In the genomic region with DNA sequence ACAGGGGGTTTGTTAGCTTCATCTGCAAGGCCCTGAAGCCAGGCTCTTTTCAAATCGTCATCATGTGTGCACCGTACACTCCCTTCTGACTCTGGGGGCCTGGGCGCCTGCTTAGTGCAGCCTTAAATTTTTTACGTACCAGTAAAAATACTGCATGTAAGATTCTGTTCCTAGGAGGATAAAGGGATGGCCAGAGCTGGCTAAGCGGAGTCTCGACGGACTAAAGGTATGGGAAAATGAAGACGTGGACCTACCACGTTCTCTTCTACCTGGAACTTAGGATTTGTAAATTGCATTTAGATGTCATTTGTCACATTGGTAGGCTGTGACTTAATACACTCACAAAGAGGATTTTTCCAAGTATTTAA, we compare ENCODE assay signal across 1 cellular context.
TF ChIP-seq lines count a peak whose summit lies in the region.

No MANE protein-coding gene starts in this region.

TF ChIP-seq in HepG2, 621 proteins besides CTCF, POLR2A, EP300 and RAD21 (continued from another document and continues in another):
- TF ChIP-seq RFX5 (IDR thresholded peaks at IDR 0.05; ENCODE audit: low read depth, low read length) (no peak), ZNF773 (CRISPR knock-in tag; IDR thresholded peaks at IDR 0.05; ENCODE audit: borderline replicate concordance) (no peak), ZNF367 (CRISPR knock-in tag; IDR thresholded peaks at IDR 0.05; ENCODE audit: borderline replicate concordance) (no peak), EZH2 (conservative IDR thresholded peaks at IDR 0.05; ENCODE audit: low read depth, low read length) (no peak), ZNF558 (CRISPR knock-in tag; IDR thresholded peaks at IDR 0.05; ENCODE audit: borderline replicate concordance) (no peak), ZBTB38 (CRISPR knock-in tag; IDR thresholded peaks at IDR 0.05) (peak; percentile 12), MTF1 (CRISPR knock-in tag; IDR thresholded peaks at IDR 0.05) (no peak), MED8 (CRISPR knock-in tag; IDR thresholded peaks at IDR 0.05; ENCODE audit: insufficient replicate concordance) (no peak), ZNF501 (CRISPR knock-in tag; IDR thresholded peaks at IDR 0.05) (no peak), ZNF577 (CRISPR knock-in tag; IDR thresholded peaks at IDR 0.05; ENCODE audit: borderline replicate concordance, low read depth) (no peak), HDAC6 (IDR thresholded peaks at IDR 0.05; ENCODE audit: low read depth, low read length) (no peak), DNMT1 (CRISPR knock-in tag; IDR thresholded peaks at IDR 0.05) (no peak), ZNF772 (CRISPR knock-in tag; IDR thresholded peaks at IDR 0.05) (no peak), KDM4B (CRISPR knock-in tag; IDR thresholded peaks at IDR 0.05) (no peak), NKX3-1 (CRISPR knock-in tag; IDR thresholded peaks at IDR 0.05) (no peak), ZNF326 (CRISPR knock-in tag; IDR thresholded peaks at IDR 0.05; ENCODE audit: borderline replicate concordance) (no peak), ZBTB42 (CRISPR knock-in tag; IDR thresholded peaks at IDR 0.05) (no peak), TCF12 (IDR thresholded peaks at IDR 0.05) (no peak), TCF12 (CRISPR knock-in tag; IDR thresholded peaks at IDR 0.05) (no peak), GATA4 (IDR thresholded peaks at IDR 0.05; ENCODE audit: borderline replicate concordance, low read depth) (no peak), CBX2 (IDR thresholded peaks at IDR 0.05; ENCODE audit: low read depth, low read length) (no peak), CBX2 (CRISPR knock-in tag; IDR thresholded peaks at IDR 0.05; ENCODE audit: low read depth) (no peak), CREM (IDR thresholded peaks at IDR 0.05) (no peak), CREM (CRISPR knock-in tag; IDR thresholded peaks at IDR 0.05) (no peak), SMARCC2 (IDR thresholded peaks at IDR 0.05) (no peak)
- TF ChIP-seq, protein P1, sequence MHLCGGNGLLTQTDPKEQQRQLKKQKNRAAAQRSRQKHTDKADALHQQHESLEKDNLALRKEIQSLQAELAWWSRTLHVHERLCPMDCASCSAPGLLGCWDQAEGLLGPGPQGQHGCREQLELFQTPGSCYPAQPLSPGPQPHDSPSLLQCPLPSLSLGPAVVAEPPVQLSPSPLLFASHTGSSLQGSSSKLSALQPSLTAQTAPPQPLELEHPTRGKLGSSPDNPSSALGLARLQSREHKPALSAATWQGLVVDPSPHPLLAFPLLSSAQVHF (CRISPR knock-in tag; IDR thresholded peaks at IDR 0.05), result no peak
- TF ChIP-seq, protein P2, sequence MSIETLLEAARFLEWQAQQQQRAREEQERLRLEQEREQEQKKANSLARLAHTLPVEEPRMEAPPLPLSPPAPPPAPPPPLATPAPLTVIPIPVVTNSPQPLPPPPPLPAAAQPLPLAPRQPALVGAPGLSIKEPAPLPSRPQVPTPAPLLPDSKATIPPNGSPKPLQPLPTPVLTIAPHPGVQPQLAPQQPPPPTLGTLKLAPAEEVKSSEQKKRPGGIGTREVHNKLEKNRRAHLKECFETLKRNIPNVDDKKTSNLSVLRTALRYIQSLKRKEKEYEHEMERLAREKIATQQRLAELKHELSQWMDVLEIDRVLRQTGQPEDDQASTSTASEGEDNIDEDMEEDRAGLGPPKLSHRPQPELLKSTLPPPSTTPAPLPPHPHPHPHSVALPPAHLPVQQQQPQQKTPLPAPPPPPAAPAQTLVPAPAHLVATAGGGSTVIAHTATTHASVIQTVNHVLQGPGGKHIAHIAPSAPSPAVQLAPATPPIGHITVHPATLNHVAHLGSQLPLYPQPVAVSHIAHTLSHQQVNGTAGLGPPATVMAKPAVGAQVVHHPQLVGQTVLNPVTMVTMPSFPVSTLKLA (IDR thresholded peaks at IDR 0.05), result no peak
- TF ChIP-seq, protein P3, sequence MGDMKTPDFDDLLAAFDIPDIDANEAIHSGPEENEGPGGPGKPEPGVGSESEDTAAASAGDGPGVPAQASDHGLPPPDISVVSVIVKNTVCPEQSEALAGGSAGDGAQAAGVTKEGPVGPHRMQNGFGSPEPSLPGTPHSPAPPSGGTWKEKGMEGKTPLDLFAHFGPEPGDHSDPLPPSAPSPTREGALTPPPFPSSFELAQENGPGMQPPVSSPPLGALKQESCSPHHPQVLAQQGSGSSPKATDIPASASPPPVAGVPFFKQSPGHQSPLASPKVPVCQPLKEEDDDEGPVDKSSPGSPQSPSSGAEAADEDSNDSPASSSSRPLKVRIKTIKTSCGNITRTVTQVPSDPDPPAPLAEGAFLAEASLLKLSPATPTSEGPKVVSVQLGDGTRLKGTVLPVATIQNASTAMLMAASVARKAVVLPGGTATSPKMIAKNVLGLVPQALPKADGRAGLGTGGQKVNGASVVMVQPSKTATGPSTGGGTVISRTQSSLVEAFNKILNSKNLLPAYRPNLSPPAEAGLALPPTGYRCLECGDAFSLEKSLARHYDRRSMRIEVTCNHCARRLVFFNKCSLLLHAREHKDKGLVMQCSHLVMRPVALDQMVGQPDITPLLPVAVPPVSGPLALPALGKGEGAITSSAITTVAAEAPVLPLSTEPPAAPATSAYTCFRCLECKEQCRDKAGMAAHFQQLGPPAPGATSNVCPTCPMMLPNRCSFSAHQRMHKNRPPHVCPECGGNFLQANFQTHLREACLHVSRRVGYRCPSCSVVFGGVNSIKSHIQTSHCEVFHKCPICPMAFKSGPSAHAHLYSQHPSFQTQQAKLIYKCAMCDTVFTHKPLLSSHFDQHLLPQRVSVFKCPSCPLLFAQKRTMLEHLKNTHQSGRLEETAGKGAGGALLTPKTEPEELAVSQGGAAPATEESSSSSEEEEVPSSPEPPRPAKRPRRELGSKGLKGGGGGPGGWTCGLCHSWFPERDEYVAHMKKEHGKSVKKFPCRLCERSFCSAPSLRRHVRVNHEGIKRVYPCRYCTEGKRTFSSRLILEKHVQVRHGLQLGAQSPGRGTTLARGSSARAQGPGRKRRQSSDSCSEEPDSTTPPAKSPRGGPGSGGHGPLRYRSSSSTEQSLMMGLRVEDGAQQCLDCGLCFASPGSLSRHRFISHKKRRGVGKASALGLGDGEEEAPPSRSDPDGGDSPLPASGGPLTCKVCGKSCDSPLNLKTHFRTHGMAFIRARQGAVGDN (CRISPR knock-in tag; IDR thresholded peaks at IDR 0.05), result no peak
- TF ChIP-seq, protein P4, sequence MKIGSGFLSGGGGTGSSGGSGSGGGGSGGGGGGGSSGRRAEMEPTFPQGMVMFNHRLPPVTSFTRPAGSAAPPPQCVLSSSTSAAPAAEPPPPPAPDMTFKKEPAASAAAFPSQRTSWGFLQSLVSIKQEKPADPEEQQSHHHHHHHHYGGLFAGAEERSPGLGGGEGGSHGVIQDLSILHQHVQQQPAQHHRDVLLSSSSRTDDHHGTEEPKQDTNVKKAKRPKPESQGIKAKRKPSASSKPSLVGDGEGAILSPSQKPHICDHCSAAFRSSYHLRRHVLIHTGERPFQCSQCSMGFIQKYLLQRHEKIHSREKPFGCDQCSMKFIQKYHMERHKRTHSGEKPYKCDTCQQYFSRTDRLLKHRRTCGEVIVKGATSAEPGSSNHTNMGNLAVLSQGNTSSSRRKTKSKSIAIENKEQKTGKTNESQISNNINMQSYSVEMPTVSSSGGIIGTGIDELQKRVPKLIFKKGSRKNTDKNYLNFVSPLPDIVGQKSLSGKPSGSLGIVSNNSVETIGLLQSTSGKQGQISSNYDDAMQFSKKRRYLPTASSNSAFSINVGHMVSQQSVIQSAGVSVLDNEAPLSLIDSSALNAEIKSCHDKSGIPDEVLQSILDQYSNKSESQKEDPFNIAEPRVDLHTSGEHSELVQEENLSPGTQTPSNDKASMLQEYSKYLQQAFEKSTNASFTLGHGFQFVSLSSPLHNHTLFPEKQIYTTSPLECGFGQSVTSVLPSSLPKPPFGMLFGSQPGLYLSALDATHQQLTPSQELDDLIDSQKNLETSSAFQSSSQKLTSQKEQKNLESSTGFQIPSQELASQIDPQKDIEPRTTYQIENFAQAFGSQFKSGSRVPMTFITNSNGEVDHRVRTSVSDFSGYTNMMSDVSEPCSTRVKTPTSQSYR (CRISPR knock-in tag; IDR thresholded peaks at IDR 0.05; ENCODE audit: borderline replicate concordance), result no peak
- TF ChIP-seq, protein P5, sequence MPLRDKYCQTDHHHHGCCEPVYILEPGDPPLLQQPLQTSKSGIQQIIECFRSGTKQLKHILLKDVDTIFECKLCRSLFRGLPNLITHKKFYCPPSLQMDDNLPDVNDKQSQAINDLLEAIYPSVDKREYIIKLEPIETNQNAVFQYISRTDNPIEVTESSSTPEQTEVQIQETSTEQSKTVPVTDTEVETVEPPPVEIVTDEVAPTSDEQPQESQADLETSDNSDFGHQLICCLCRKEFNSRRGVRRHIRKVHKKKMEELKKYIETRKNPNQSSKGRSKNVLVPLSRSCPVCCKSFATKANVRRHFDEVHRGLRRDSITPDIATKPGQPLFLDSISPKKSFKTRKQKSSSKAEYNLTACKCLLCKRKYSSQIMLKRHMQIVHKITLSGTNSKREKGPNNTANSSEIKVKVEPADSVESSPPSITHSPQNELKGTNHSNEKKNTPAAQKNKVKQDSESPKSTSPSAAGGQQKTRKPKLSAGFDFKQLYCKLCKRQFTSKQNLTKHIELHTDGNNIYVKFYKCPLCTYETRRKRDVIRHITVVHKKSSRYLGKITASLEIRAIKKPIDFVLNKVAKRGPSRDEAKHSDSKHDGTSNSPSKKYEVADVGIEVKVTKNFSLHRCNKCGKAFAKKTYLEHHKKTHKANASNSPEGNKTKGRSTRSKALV (CRISPR knock-in tag; IDR thresholded peaks at IDR 0.05), result no peak
- TF ChIP-seq, protein P6, sequence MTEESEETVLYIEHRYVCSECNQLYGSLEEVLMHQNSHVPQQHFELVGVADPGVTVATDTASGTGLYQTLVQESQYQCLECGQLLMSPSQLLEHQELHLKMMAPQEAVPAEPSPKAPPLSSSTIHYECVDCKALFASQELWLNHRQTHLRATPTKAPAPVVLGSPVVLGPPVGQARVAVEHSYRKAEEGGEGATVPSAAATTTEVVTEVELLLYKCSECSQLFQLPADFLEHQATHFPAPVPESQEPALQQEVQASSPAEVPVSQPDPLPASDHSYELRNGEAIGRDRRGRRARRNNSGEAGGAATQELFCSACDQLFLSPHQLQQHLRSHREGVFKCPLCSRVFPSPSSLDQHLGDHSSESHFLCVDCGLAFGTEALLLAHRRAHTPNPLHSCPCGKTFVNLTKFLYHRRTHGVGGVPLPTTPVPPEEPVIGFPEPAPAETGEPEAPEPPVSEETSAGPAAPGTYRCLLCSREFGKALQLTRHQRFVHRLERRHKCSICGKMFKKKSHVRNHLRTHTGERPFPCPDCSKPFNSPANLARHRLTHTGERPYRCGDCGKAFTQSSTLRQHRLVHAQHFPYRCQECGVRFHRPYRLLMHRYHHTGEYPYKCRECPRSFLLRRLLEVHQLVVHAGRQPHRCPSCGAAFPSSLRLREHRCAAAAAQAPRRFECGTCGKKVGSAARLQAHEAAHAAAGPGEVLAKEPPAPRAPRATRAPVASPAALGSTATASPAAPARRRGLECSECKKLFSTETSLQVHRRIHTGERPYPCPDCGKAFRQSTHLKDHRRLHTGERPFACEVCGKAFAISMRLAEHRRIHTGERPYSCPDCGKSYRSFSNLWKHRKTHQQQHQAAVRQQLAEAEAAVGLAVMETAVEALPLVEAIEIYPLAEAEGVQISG (CRISPR knock-in tag; IDR thresholded peaks at IDR 0.05), result 0 out of 2 replicates have a peak, but pooled peaks have one; percentile 11
- TF ChIP-seq, protein P7, sequence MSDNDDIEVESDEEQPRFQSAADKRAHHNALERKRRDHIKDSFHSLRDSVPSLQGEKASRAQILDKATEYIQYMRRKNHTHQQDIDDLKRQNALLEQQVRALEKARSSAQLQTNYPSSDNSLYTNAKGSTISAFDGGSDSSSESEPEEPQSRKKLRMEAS (IDR thresholded peaks at IDR 0.05), result no peak
- TF ChIP-seq, protein P8, sequence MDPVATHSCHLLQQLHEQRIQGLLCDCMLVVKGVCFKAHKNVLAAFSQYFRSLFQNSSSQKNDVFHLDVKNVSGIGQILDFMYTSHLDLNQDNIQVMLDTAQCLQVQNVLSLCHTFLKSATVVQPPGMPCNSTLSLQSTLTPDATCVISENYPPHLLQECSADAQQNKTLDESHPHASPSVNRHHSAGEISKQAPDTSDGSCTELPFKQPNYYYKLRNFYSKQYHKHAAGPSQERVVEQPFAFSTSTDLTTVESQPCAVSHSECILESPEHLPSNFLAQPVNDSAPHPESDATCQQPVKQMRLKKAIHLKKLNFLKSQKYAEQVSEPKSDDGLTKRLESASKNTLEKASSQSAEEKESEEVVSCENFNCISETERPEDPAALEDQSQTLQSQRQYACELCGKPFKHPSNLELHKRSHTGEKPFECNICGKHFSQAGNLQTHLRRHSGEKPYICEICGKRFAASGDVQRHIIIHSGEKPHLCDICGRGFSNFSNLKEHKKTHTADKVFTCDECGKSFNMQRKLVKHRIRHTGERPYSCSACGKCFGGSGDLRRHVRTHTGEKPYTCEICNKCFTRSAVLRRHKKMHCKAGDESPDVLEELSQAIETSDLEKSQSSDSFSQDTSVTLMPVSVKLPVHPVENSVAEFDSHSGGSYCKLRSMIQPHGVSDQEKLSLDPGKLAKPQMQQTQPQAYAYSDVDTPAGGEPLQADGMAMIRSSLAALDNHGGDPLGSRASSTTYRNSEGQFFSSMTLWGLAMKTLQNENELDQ (CRISPR knock-in tag; IDR thresholded peaks at IDR 0.05; ENCODE audit: borderline replicate concordance), result no peak
- TF ChIP-seq, protein P9, sequence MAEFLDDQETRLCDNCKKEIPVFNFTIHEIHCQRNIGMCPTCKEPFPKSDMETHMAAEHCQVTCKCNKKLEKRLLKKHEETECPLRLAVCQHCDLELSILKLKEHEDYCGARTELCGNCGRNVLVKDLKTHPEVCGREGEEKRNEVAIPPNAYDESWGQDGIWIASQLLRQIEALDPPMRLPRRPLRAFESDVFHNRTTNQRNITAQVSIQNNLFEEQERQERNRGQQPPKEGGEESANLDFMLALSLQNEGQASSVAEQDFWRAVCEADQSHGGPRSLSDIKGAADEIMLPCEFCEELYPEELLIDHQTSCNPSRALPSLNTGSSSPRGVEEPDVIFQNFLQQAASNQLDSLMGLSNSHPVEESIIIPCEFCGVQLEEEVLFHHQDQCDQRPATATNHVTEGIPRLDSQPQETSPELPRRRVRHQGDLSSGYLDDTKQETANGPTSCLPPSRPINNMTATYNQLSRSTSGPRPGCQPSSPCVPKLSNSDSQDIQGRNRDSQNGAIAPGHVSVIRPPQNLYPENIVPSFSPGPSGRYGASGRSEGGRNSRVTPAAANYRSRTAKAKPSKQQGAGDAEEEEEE (CRISPR knock-in tag; IDR thresholded peaks at IDR 0.05; ENCODE audit: borderline replicate concordance), result no peak
- TF ChIP-seq, protein P10, sequence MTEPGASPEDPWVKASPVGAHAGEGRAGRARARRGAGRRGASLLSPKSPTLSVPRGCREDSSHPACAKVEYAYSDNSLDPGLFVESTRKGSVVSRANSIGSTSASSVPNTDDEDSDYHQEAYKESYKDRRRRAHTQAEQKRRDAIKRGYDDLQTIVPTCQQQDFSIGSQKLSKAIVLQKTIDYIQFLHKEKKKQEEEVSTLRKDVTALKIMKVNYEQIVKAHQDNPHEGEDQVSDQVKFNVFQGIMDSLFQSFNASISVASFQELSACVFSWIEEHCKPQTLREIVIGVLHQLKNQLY (CRISPR knock-in tag; IDR thresholded peaks at IDR 0.05), result 0 out of 2 replicates have a peak, but pooled peaks have one; percentile 7
- TF ChIP-seq, protein P11, sequence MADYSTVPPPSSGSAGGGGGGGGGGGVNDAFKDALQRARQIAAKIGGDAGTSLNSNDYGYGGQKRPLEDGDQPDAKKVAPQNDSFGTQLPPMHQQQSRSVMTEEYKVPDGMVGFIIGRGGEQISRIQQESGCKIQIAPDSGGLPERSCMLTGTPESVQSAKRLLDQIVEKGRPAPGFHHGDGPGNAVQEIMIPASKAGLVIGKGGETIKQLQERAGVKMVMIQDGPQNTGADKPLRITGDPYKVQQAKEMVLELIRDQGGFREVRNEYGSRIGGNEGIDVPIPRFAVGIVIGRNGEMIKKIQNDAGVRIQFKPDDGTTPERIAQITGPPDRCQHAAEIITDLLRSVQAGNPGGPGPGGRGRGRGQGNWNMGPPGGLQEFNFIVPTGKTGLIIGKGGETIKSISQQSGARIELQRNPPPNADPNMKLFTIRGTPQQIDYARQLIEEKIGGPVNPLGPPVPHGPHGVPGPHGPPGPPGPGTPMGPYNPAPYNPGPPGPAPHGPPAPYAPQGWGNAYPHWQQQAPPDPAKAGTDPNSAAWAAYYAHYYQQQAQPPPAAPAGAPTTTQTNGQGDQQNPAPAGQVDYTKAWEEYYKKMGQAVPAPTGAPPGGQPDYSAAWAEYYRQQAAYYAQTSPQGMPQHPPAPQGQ (CRISPR knock-in tag; IDR thresholded peaks at IDR 0.05; ENCODE audit: borderline replicate concordance), result no peak
